In genomic region chr6:42742116-42742894, GRCh38 we compare ENCODE assay signal across 11 cellular contexts. TPM values are rescaled to one million over a fixed set of nuclear protein-coding genes. Genes with fewer than 3 reads are reported as not detected.
DNase-seq lines count a peak whose midpoint lies in the region; ATAC-seq, FAIRE-seq and TF ChIP-seq lines count a peak whose summit lies in the region.
"Had no signal": no experiment of that assay in that cellular context is flagged by ENCODE, and none has a peak within 500 bp of the region (broad histone marks: within the 10 kb centered on the region; RNA-seq: fewer than 3 reads in every experiment).

No MANE protein-coding gene starts in this region.

- TF ChIP-seq EP300 in GM12878 (IDR thresholded peaks at IDR 0.05; ENCODE audit: borderline replicate concordance in 1 of 2, control insufficient read depth in 1 of 2, low read depth in 2 of 2, low read length in 2 of 2): no peak

- BruUV-seq in GM12878 (replicated peaks; lab: Mats Ljungman, UMichigan): no TSS peak

- H3K27ac ChIP-seq in GM12878 (ENCODE audit: control insufficient read depth, insufficient read depth) (no peak overlapping the region), osteoblast (ENCODE audit: low read depth, low read length) (no peak overlapping the region), prostate gland (no peak overlapping the region)
- H3K27ac ChIP-seq: KMS-11 had no signal

- DNase-seq in H54 (ENCODE audit: insufficient read length, low spot score): peak; percentile 42
- DNase-seq in NCI-H226: peak; percentile 54
- no peak for DNase-seq in GM12878 (ENCODE audit: low read depth, low spot score)
- DNase-seq in osteoblast (ENCODE audit: insufficient read length, low spot score, missing footprints): peak; percentile 46
- DNase-seq in prostate gland (ENCODE audit: low spot score): no peak
- DNase-seq in MG63: no peak
- no peak for DNase-seq in Right ventricle myocardium inferior (ENCODE audit: missing footprints)
- DNase-seq: activated T-cell treated with anti-CD3 and anti-CD28 coated beads, Interleukin-2, amount 50 U/mL, for 4 hours had no signal

- H3K79me2 ChIP-seq in GM12878 (ENCODE audit: control insufficient read depth, insufficient read depth, low read length) (peaks cover 24% of the 10 kb centered on the region), osteoblast (ENCODE audit: insufficient read depth, low read length) (peaks cover 22% of the 10 kb centered on the region)

- FAIRE-seq in H54 (lab: Jason Lieb, UNC) (no peak), GM12878 (lab: Jason Lieb, UNC) (peak; percentile 38)
- FAIRE-seq: GM19239 had no signal

- TF ChIP-seq RAD21 in GM12878 (IDR thresholded peaks at IDR 0.05; ENCODE audit: insufficient read depth, low read depth, low read length): no peak

- H3K4me3 ChIP-seq in GM12878 (no peak overlapping the region), osteoblast (ENCODE audit: insufficient read depth, low read length) (no peak overlapping the region), prostate gland (no peak overlapping the region), MG63 (no peak overlapping the region)

- 77% methylated on average over 5 of the region's 5 CpGs for WGBS in GM12878 (ENCODE audit: insufficient coverage, insufficient replicate concordance, low lambda C conversion rate, missing lambda C conversion rate)
- 59% methylated on average over 5 of the region's 5 CpGs for WGBS in prostate gland

- H3K36me3 ChIP-seq in GM12878 (ENCODE audit: control insufficient read depth in 2 of 2, insufficient read depth in 2 of 2, low read length in 1 of 2) (no peaks in the 10 kb centered on the region), osteoblast (ENCODE audit: insufficient read depth, low read length) (no peaks in the 10 kb centered on the region), prostate gland (no peaks in the 10 kb centered on the region), MG63 (peaks cover 5% of the 10 kb centered on the region; the same call in 1 of the 2 replicates)

- intact Hi-C loops in GM12878 (cut with micrococcal nuclease; ENCODE audit: unreplicated experiment): no loop called here
- intact Hi-C loops in prostate gland (cut with DNase I): loop anchor here (10.0 kb wide), 1 partner anchor 82 kb away; no protein-coding TSS in a partner anchor
- intact Hi-C loops in Right ventricle myocardium inferior (cut with DNase I): loop anchor here (10.0 kb wide), 1 partner anchor 178 kb away; the partner anchor contains the start of gene UBR2

- TF ChIP-seq POLR2A in H54 (IDR thresholded peaks at IDR 0.05; ENCODE audit: low read depth, low read length) (no peak), GM12878 (IDR thresholded peaks at IDR 0.05; ENCODE audit: low read depth, low read length) (no peak), prostate gland (IDR thresholded peaks at IDR 0.05) (no peak)

- POLR2A ChIA-PET in GM12878 (lab: Charles Lee): interaction anchor here (0.5 to 1.5 kb wide), 6 partner anchors 9 to 170 kb away, joined by 3 to 8 read pairs (median 4); partner anchors contain the start of gene RPL7L1

- no peaks in the 10 kb centered on the region for H3K4me1 ChIP-seq in GM12878 (ENCODE audit: control insufficient read depth, insufficient read depth, low read length)
- H3K4me1 ChIP-seq in osteoblast (ENCODE audit: insufficient read depth, low read length): peaks cover 14% of the 10 kb centered on the region
- no peaks in the 10 kb centered on the region for H3K4me1 ChIP-seq in prostate gland (replicated peaks)

- CTCF ChIA-PET in GM12878 (lab: Yijun Ruan, JAX): interaction anchor here (0.6 to 1.5 kb wide), 8 partner anchors 12 to 692 kb away, joined by 3 to 6 read pairs (median 3); partner anchors contain the start of gene TAF8

- H3K9ac ChIP-seq in GM12878 (ENCODE audit: control insufficient read depth, insufficient read depth, low read length): no peak overlapping the region
- H3K9ac ChIP-seq: KMS-11 had no signal

- H2AFZ ChIP-seq in GM12878 (ENCODE audit: control insufficient read depth, low read depth, low read length): no peak overlapping the region
- H2AFZ ChIP-seq in osteoblast (ENCODE audit: low read length): no peak overlapping the region

- in situ Hi-C loops in GM12878 (cut with MboI): no loop called here

- no peak for TF ChIP-seq CTCF in GM12878 (IDR thresholded peaks at IDR 0.05 in 2 of 3, conservative IDR thresholded peaks at IDR 0.05 in 1 of 3; ENCODE audit: control insufficient read depth in 2 of 3, extremely low read depth in 1 of 3, insufficient read depth in 1 of 3, low read depth in 3 of 3, low read length in 3 of 3)
- no peak for TF ChIP-seq CTCF in osteoblast (IDR thresholded peaks at IDR 0.05; ENCODE audit: extremely low read depth, low read depth, low read length)
- no peak for TF ChIP-seq CTCF in prostate gland (IDR thresholded peaks at IDR 0.05)

- H3K27me3 ChIP-seq in GM12878 (replicated peaks in 1 of 2; ENCODE audit: control insufficient read depth in 2 of 2, insufficient read depth in 2 of 2, low read length in 1 of 2) (no peaks in the 10 kb centered on the region), osteoblast (ENCODE audit: insufficient read depth, low read length) (no peaks in the 10 kb centered on the region), prostate gland (replicated peaks; ENCODE audit: insufficient read depth) (no peaks in the 10 kb centered on the region), MG63 (no peaks in the 10 kb centered on the region)

- H3K4me2 ChIP-seq in GM12878 (ENCODE audit: control insufficient read depth, insufficient read depth) (no peak overlapping the region), osteoblast (ENCODE audit: insufficient read depth, low read length) (no peak overlapping the region)
- H3K4me2 ChIP-seq: KMS-11 had no signal

- RAD21 ChIA-PET in GM12878 (lab: Charles Lee; ENCODE audit: unreplicated experiment): interaction anchor here (0.7 to 1.0 kb wide), 2 partner anchors 11 to 12 kb away, joined by 4 read pairs; no protein-coding TSS in a partner anchor

- SMC1A ChIA-PET in GM12878 (lab: Charles Lee; ENCODE audit: uncharacterized antibody, unreplicated experiment): interaction anchor here (1.0 to 2.3 kb wide), 5 partner anchors 12 to 42 kb away, joined by 5 to 12 read pairs (median 5); no protein-coding TSS in a partner anchor

- H4K20me1 ChIP-seq in GM12878 (ENCODE audit: control insufficient read depth, insufficient read depth) (no peaks in the 10 kb centered on the region), osteoblast (ENCODE audit: insufficient read depth, low read length) (peaks cover 15% of the 10 kb centered on the region)

- ATAC-seq in GM12878 (no peak), Right ventricle myocardium inferior (no peak), GM18873 (IDR thresholded peaks at IDR 0.05; ENCODE audit: low FRiP score, unreplicated experiment) (no peak)
- ATAC-seq: activated T-cell treated with anti-CD3 and anti-CD28 coated beads, Interleukin-2, amount 50 U/mL, for 4 hours had no signal

- no peaks in the 10 kb centered on the region for H3K9me3 ChIP-seq in GM12878 (replicated peaks; ENCODE audit: control insufficient read depth, insufficient read depth, low read length)
- no peaks in the 10 kb centered on the region for H3K9me3 ChIP-seq in osteoblast (ENCODE audit: low read depth, low read length)
- no peaks in the 10 kb centered on the region for H3K9me3 ChIP-seq in prostate gland
- no peaks in the 10 kb centered on the region for H3K9me3 ChIP-seq in MG63

RNA-seq across cellular contexts. Expression of gene TBCC, which starts 3.6 kb away (rescaled TPM):
- 17.2 and 18.1 TPM in 2 replicates for total RNA-seq in GM12878 (2013; cell fraction: nucleolus; rRNA removed)
- total RNA-seq in GM12878 (2014; rRNA removed) (35.4 and 39.0 TPM in 2 replicates), GM12878 (2014; rRNA removed; fragmentation: Illumina TruSeq; extraction: Trizol) (18.5 and 19.3 TPM in 2 replicates), GM12878 (2021) (18.5 and 21.3 TPM in 2 replicates), osteoblast (30.9 and 33.7 TPM in 2 replicates), prostate gland (10 to 100 TPM; 43.4 to 59.8 TPM), Right ventricle myocardium inferior (12.0 TPM)
- polyA plus RNA-seq in GM12878 (2011; ENCODE audit: low read depth): 10.6 TPM
- polyA plus RNA-seq in GM12878 (2011; rRNA removed) (10.1 and 16.7 TPM in 2 replicates), GM12878 (2014; fragmentation: Illumina TruSeq; extraction: Trizol) (9.1 and 14.2 TPM in 2 replicates), GM12878 (2014; fragmentation: Nextera tagmentation; extraction: Ambion mirVana) (1 to 10 TPM; 2.5 to 6.3 TPM), GM12878 (2014; rRNA removed) (22.7 and 26.0 TPM in 2 replicates), GM12878 (2016; fragmentation: Nextera tagmentation; extraction: Ambion mirVana) (10 to 100 TPM; 40.1 to 41.9 TPM)
- 19.5 and 20.4 TPM in 2 replicates for polyA plus RNA-seq in GM12878 (2011; cell fraction: cytosol; rRNA removed)
- polyA plus RNA-seq in GM12878 (2011; cell fraction: nucleus; rRNA removed): 23.6 and 26.5 TPM in 2 replicates
- polyA plus RNA-seq in GM12878 (2012): 15.5 and 19.3 TPM in 2 replicates
- polyA minus RNA-seq in GM12878 (2011; rRNA and poly(A)+ RNA removed): 7.2 and 7.9 TPM in 2 replicates
- polyA minus RNA-seq in GM12878 (2011; cell fraction: cytosol; rRNA and poly(A)+ RNA removed): 4.7 and 6.0 TPM in 2 replicates
- 11.1 and 13.3 TPM in 2 replicates for polyA minus RNA-seq in GM12878 (2011; cell fraction: nucleus; rRNA and poly(A)+ RNA removed)
- total RNA-seq in MG63 (2014; rRNA removed; shearing (Covaris generic); ENCODE audit: low replicate concordance): 29.2 and 37.5 TPM in 2 replicates

RNA-seq across cellular contexts. Expression of gene PRPH2, which starts 19.9 kb away (rescaled TPM):
- total RNA-seq in GM12878 (2013; cell fraction: nucleolus; rRNA removed): not detected in 2 replicates
- total RNA-seq in GM12878 (2014; rRNA removed) (not detected in 2 replicates), GM12878 (2014; rRNA removed; fragmentation: Illumina TruSeq; extraction: Trizol) (not detected in 2 replicates), GM12878 (2021) (not detected in 2 replicates), osteoblast (3.3 and 3.8 TPM in 2 replicates), prostate gland (1 to 10 TPM in 1 of 2 donors, under 1 TPM in 1; 0.27 to 3.3 TPM), Right ventricle myocardium inferior (0.49 TPM)
- polyA plus RNA-seq in GM12878 (2011; ENCODE audit: low read depth): not detected
- polyA plus RNA-seq in GM12878 (2011; rRNA removed) (not detected in 2 replicates), GM12878 (2014; fragmentation: Illumina TruSeq; extraction: Trizol) (not detected in 2 replicates), GM12878 (2014; fragmentation: Nextera tagmentation; extraction: Ambion mirVana) (under 1 TPM in 1 of 2 experiments, not detected in 1; 0.08 TPM), GM12878 (2014; rRNA removed) (not detected in 2 replicates), GM12878 (2016; fragmentation: Nextera tagmentation; extraction: Ambion mirVana) (not detected)
- not detected in 2 replicates for polyA plus RNA-seq in GM12878 (2011; cell fraction: cytosol; rRNA removed)
- polyA plus RNA-seq in GM12878 (2011; cell fraction: nucleus; rRNA removed): not detected in 2 replicates
- not detected in 2 replicates for polyA plus RNA-seq in GM12878 (2012)
- polyA minus RNA-seq in GM12878 (2011; rRNA and poly(A)+ RNA removed): not detected in 2 replicates
- not detected in 2 replicates for polyA minus RNA-seq in GM12878 (2011; cell fraction: cytosol; rRNA and poly(A)+ RNA removed)
- not detected in 2 replicates for polyA minus RNA-seq in GM12878 (2011; cell fraction: nucleus; rRNA and poly(A)+ RNA removed)
- not detected in 2 replicates for total RNA-seq in MG63 (2014; rRNA removed; shearing (Covaris generic); ENCODE audit: low replicate concordance)

RNA-seq across cellular contexts. Expression of gene BICRAL, which starts 39.5 kb away (rescaled TPM):
- total RNA-seq in GM12878 (2013; cell fraction: nucleolus; rRNA removed): 24.4 and 25.3 TPM in 2 replicates
- 8.8 and 8.9 TPM in 2 replicates for total RNA-seq in GM12878 (2014; rRNA removed)
- total RNA-seq in GM12878 (2014; rRNA removed; fragmentation: Illumina TruSeq; extraction: Trizol): 8.0 and 8.2 TPM in 2 replicates
- 12.3 and 13.6 TPM in 2 replicates for total RNA-seq in GM12878 (2021)
- 7.3 TPM for polyA plus RNA-seq in GM12878 (2011; ENCODE audit: low read depth)
- polyA plus RNA-seq in GM12878 (2011; rRNA removed): 16.6 and 18.2 TPM in 2 replicates
- 14.6 and 15.8 TPM in 2 replicates for polyA plus RNA-seq in GM12878 (2011; cell fraction: cytosol; rRNA removed)
- 9.1 and 11.5 TPM in 2 replicates for polyA plus RNA-seq in GM12878 (2011; cell fraction: nucleus; rRNA removed)
- 8.6 and 9.4 TPM in 2 replicates for polyA plus RNA-seq in GM12878 (2012)
- polyA plus RNA-seq in GM12878 (2014; fragmentation: Illumina TruSeq; extraction: Trizol): 13.9 and 16.7 TPM in 2 replicates
- polyA plus RNA-seq in GM12878 (2014; fragmentation: Nextera tagmentation; extraction: Ambion mirVana): 1 to 10 TPM; 1.9 to 2.0 TPM
- polyA plus RNA-seq in GM12878 (2014; rRNA removed): 8.8 and 10.5 TPM in 2 replicates
- 1 to 10 TPM; 3.1 to 3.8 TPM for polyA plus RNA-seq in GM12878 (2016; fragmentation: Nextera tagmentation; extraction: Ambion mirVana)
- 41.2 and 42.2 TPM in 2 replicates for polyA minus RNA-seq in GM12878 (2011; rRNA and poly(A)+ RNA removed)
- 11.4 and 11.6 TPM in 2 replicates for polyA minus RNA-seq in GM12878 (2011; cell fraction: cytosol; rRNA and poly(A)+ RNA removed)
- polyA minus RNA-seq in GM12878 (2011; cell fraction: nucleus; rRNA and poly(A)+ RNA removed): 7.1 and 9.9 TPM in 2 replicates
- 9.4 TPM in 2 replicates for total RNA-seq in osteoblast
- 10 to 100 TPM; 21.0 to 26.2 TPM for total RNA-seq in prostate gland
- total RNA-seq in MG63 (2014; rRNA removed; shearing (Covaris generic); ENCODE audit: low replicate concordance): 0.40 and 2.3 TPM in 2 replicates
- 11.6 TPM for total RNA-seq in Right ventricle myocardium inferior

Comparison
In these comparisons a context has a peak if more than half of its experiments do, and no peak if none do; other contexts are left out.
1. DNase-seq: peak in H54 (single experiment), NCI-H226 (single experiment) and osteoblast (single experiment); none in GM12878 (single experiment), prostate gland (single experiment), MG63 (single experiment) and Right ventricle myocardium inferior (single experiment).